In the genomic region with DNA sequence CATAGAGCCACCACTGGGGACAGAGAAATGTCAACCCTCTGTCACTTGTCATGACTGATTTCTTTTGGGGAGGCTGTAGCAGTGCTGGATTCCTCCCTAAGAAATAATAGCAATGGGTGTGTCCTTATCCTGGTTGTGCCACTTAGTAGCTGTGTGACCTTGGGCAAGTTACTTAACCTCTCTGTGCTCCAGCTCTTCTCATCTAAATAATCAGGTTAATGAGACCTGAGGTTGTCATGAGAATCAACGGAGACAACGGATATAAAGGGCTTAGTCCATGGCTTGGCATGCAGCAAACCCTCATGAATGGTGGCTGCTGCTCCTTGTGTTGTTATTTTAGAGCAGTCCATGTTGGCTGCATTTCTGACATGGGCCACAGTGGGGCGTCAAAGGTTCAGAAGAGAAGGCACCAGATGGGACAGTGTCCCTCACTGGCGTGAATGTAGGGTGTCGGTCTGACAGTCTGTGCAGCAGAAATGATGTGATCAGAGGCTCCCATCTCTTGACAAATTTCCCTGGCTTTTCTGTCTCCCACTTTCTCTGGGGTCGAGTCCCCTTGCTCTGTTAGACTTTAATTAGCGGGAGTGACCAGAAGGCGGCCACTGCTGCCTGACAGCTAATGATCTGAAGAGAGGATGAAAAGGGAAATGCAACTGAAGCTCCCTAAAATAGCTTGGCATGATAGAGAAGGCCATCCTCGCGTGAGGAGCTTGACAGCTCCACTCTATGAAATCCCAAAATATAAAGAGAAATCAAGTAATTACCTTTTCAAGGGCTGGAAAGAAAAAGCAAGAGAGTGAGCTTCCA, we compare ENCODE assay signal across 8 cellular contexts.
DNase-seq lines count a peak whose midpoint lies in the region; ATAC-seq and TF ChIP-seq lines count a peak whose summit lies in the region.

No MANE protein-coding gene starts in this region.

- no peak overlapping the region for H3K18ac ChIP-seq in mesenchymal stem cell (ENCODE audit: low read depth in 1 of 2, low read length in 2 of 2)

- no peak overlapping the region for H3K4me2 ChIP-seq in mesenchymal stem cell (ENCODE audit: low read length, poor library complexity, severe bottlenecking)

- no peak overlapping the region for H4K8ac ChIP-seq in mesenchymal stem cell (ENCODE audit: low read length)

- no peak overlapping the region for H4K91ac ChIP-seq in mesenchymal stem cell (ENCODE audit: low read length)

- H2BK120ac ChIP-seq in mesenchymal stem cell (ENCODE audit: low read depth, low read length): no peak overlapping the region

- H3K4me3 ChIP-seq in Jurkat, Clone E6-1 (ENCODE audit: low read length): no peak overlapping the region
- no peak overlapping the region for H3K4me3 ChIP-seq in SJSA1
- H3K4me3 ChIP-seq in endodermal cell (ENCODE audit: low read length): no peak overlapping the region
- peak overlapping the region in 1 of 2 experiments; percentile 36 for H3K4me3 ChIP-seq in mesenchymal stem cell (ENCODE audit: insufficient read depth in 1 of 2, low read depth in 1 of 2, low read length in 2 of 2)

- H3K27ac Mint-ChIP-seq in endodermal cell: no peak overlapping the region
- H3K27ac Mint-ChIP-seq in stimulated activated memory B cell treated with anti-CD40 and anti-IgM and Interleukin-4, amounts not matched to agents 10 μg/mL and 1 μg/mL and 100 μg/mL, for 72 hours: no peak overlapping the region

- peaks cover 7% of the 10 kb centered on the region for H3K4me1 Mint-ChIP-seq in endodermal cell
- H3K4me1 Mint-ChIP-seq in stimulated activated memory B cell treated with anti-CD40 and anti-IgM and Interleukin-4, amounts not matched to agents 10 μg/mL and 1 μg/mL and 100 μg/mL, for 72 hours: no peaks in the 10 kb centered on the region

- 4 to 24% methylated on average over 5 to 10 of the region's 10 CpGs for WGBS in endodermal cell (ENCODE audit: insufficient coverage in 1 of 2, insufficient read length in 1 of 2), 2 experiments
- 10% methylated on average over 8 of the region's 10 CpGs for WGBS in mesenchymal stem cell

- ATAC-seq in GM21825 (IDR thresholded peaks at IDR 0.05; ENCODE audit: unreplicated experiment): peak; percentile 84
- ATAC-seq in stimulated activated memory B cell treated with anti-CD40 and anti-IgM and Interleukin-4, amounts not matched to agents 10 μg/mL and 1 μg/mL and 100 μg/mL, for 72 hours: no peak

- no peak overlapping the region for H3K9ac ChIP-seq in endodermal cell (ENCODE audit: extremely low read depth, low read length, poor library complexity, severe bottlenecking)
- no peak overlapping the region for H3K9ac ChIP-seq in mesenchymal stem cell (ENCODE audit: low read length)

- no peaks in the 10 kb centered on the region for H3K36me3 ChIP-seq in SJSA1
- H3K36me3 ChIP-seq in endodermal cell (ENCODE audit: control insufficient read depth, insufficient read depth, low read length): no peaks in the 10 kb centered on the region
- H3K36me3 ChIP-seq in mesenchymal stem cell (ENCODE audit: control insufficient read depth in 1 of 2, insufficient read depth in 2 of 2, low read depth in 1 of 2, low read length in 2 of 2): no peaks in the 10 kb centered on the region

- H2BK12ac ChIP-seq in mesenchymal stem cell (ENCODE audit: low read length in 2 of 2): no peak overlapping the region

- TF ChIP-seq CTCF in endodermal cell (conservative IDR thresholded peaks at IDR 0.05): peak; percentile 97

- no peak overlapping the region for H3K14ac ChIP-seq in mesenchymal stem cell (ENCODE audit: low read length in 2 of 2)

- no peak overlapping the region for H2AK5ac ChIP-seq in mesenchymal stem cell (ENCODE audit: low read length, severe bottlenecking)

- no peak overlapping the region for H3K4ac ChIP-seq in mesenchymal stem cell (ENCODE audit: low read depth in 1 of 2, low read length in 2 of 2)

- H2BK15ac ChIP-seq in mesenchymal stem cell (ENCODE audit: low read depth, poor library complexity, severe bottlenecking): no peak overlapping the region

- H3K79me1 ChIP-seq in mesenchymal stem cell (replicated peaks; ENCODE audit: low read length, poor library complexity, severe bottlenecking): no peaks in the 10 kb centered on the region

- H3K9me3 ChIP-seq in SJSA1 (replicated peaks) (no peaks in the 10 kb centered on the region), endodermal cell (ENCODE audit: control insufficient read depth, low read length) (no peaks in the 10 kb centered on the region), mesenchymal stem cell (ENCODE audit: control insufficient read depth, low read length) (no peaks in the 10 kb centered on the region)

- no peak overlapping the region for H3K23ac ChIP-seq in mesenchymal stem cell (ENCODE audit: low read length in 2 of 2)

- H2AFZ ChIP-seq in mesenchymal stem cell (ENCODE audit: low read depth, low read length): no peak overlapping the region

- no peaks in the 10 kb centered on the region for H3K36me3 Mint-ChIP-seq in endodermal cell (ENCODE audit: low read depth)
- no peaks in the 10 kb centered on the region for H3K36me3 Mint-ChIP-seq in stimulated activated memory B cell treated with anti-CD40 and anti-IgM and Interleukin-4, amounts not matched to agents 10 μg/mL and 1 μg/mL and 100 μg/mL, for 72 hours

- H3K4me3 Mint-ChIP-seq in endodermal cell: no peak overlapping the region
- no peak overlapping the region for H3K4me3 Mint-ChIP-seq in stimulated activated memory B cell treated with anti-CD40 and anti-IgM and Interleukin-4, amounts not matched to agents 10 μg/mL and 1 μg/mL and 100 μg/mL, for 72 hours

- no peaks in the 10 kb centered on the region for H3K27me3 Mint-ChIP-seq in endodermal cell (ENCODE audit: insufficient read depth)
- peaks cover 12% of the 10 kb centered on the region for H3K27me3 Mint-ChIP-seq in stimulated activated memory B cell treated with anti-CD40 and anti-IgM and Interleukin-4, amounts not matched to agents 10 μg/mL and 1 μg/mL and 100 μg/mL, for 72 hours

- no peaks in the 10 kb centered on the region for H3K9me3 Mint-ChIP-seq in endodermal cell
- H3K9me3 Mint-ChIP-seq in stimulated activated memory B cell treated with anti-CD40 and anti-IgM and Interleukin-4, amounts not matched to agents 10 μg/mL and 1 μg/mL and 100 μg/mL, for 72 hours: no peaks in the 10 kb centered on the region

- H2BK5ac ChIP-seq in mesenchymal stem cell (ENCODE audit: low read depth, low read length, poor library complexity, severe bottlenecking): no peak overlapping the region

- H3K27ac ChIP-seq in SJSA1: no peak overlapping the region
- no peak overlapping the region for H3K27ac ChIP-seq in endodermal cell (ENCODE audit: low read depth, low read length)
- no peak overlapping the region for H3K27ac ChIP-seq in mesenchymal stem cell (ENCODE audit: low read length, poor library complexity, severe bottlenecking)

- peak; percentile 11 for DNase-seq in stimulated activated CD4-positive, alpha-beta T cell treated with anti-CD3 and anti-CD28 coated beads, Interleukin-1b, Interleukin-23, amount 100 ng/mL, for 48 hours
- no peak for DNase-seq in stimulated activated CD4-positive, alpha-beta T cell treated with anti-CD3 and anti-CD28 coated beads, Interleukin-4, amount 100 ng/mL, for 24 hours
- peak; percentile 35 for DNase-seq in Jurkat, Clone E6-1 (ENCODE audit: low read depth, low spot score)
- DNase-seq in SJSA1 (ENCODE audit: low read depth in 1 of 2, low spot score in 2 of 2) (peak; percentile 33 to 49), endodermal cell (peak; percentile 97), mesenchymal stem cell (peak; percentile 45)

- H3K4me1 ChIP-seq in SJSA1 (replicated peaks) (no peaks in the 10 kb centered on the region), endodermal cell (ENCODE audit: control insufficient read depth, insufficient read depth, low read length) (no peaks in the 10 kb centered on the region), mesenchymal stem cell (ENCODE audit: control insufficient read depth, insufficient read depth, low read depth, low read length) (peaks cover 1% of the 10 kb centered on the region)

- H3K27me3 ChIP-seq in SJSA1 (replicated peaks) (no peaks in the 10 kb centered on the region), endodermal cell (ENCODE audit: control insufficient read depth, insufficient read depth, low read length, poor library complexity, severe bottlenecking) (no peaks in the 10 kb centered on the region), mesenchymal stem cell (ENCODE audit: control insufficient read depth in 1 of 2, insufficient read depth in 1 of 2, low read length in 2 of 2) (peaks cover 34 to 55% of the 10 kb centered on the region in 2 experiments)
